9 cellular contexts compared by ENCODE assay signal in the genomic region with DNA sequence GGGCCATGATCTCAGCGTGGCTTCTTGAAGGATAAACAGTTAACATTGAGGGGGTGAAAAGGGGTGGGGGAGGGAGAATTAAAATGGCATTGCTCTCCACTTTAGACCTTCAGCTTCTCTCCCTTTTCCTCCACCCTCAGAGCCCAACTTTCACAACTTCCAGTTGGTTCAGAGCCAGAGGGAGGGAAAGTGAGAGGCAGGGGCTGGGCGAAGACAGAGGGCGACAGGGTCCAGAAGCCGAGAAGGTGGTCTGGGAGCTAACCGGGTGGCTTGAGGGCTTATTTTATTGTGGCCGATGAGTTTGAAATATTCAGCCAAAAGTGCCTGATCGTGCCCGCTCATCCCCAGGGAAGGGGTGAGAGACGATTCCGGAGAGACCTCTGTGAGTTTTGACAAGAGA. TPM values are rescaled to one million over a fixed set of nuclear protein-coding genes. Genes with fewer than 3 reads are reported as not detected.
DNase-seq lines count a peak whose midpoint lies in the region; ATAC-seq, FAIRE-seq and TF ChIP-seq lines count a peak whose summit lies in the region.
"Had no signal": no experiment of that assay in that cellular context is flagged by ENCODE, and none has a peak within 500 bp of the region (broad histone marks: within the 10 kb centered on the region; RNA-seq: fewer than 3 reads in every experiment).

No MANE protein-coding gene starts in this region.

- peaks cover 8 to 46% (median 23%) of the 10 kb centered on the region in 4 donors for H3K4me1 Mint-ChIP-seq in CD4-positive, alpha-beta memory T cell
- peaks cover 37% of the 10 kb centered on the region for H3K4me1 Mint-ChIP-seq in CD4-positive, alpha-beta T cell (ENCODE audit: low read depth)

- no peaks in the 10 kb centered on the region for H3K36me3 Mint-ChIP-seq in CD4-positive, alpha-beta memory T cell
- no peaks in the 10 kb centered on the region for H3K36me3 Mint-ChIP-seq in CD4-positive, alpha-beta T cell (ENCODE audit: low read depth)

- intact Hi-C loops in CD4-positive, alpha-beta memory T cell (cut with micrococcal nuclease), result loop anchor here (5.0 kb wide), 1 partner anchor 490 kb away; a partner anchor contains a TSS
- intact Hi-C loops in pancreas (cut with DNase I) (no loop called here), aorta (cut with DNase I) (loop anchor here (5.0 to 10.0 kb wide), 4 partner anchors 50 to 382 kb away; no protein-coding TSS in a partner anchor)
- intact Hi-C loops in CD4-positive, alpha-beta T cell (cut with DNase I, micrococcal nuclease), result no loop called here

- no peak for DNase-seq in CD4-positive, alpha-beta memory T cell
- DNase-seq in SJCRH30 (peak; percentile 34 to 57), fibroblast of the aortic adventitia (ENCODE audit: low read depth) (no peak), pancreas (no peak), GM19240 (ENCODE audit: insufficient read length, low spot score) (no peak), aorta (no peak), kidney tubule cell (ENCODE audit: low spot score) (no peak)
- DNase-seq in CD4-positive, alpha-beta T cell, result no peak
- DNase-seq: activated CD4-positive, alpha-beta T cell treated with anti-CD3 and anti-CD28 coated beads, Interleukin-2, amount 50 U/mL, for 1 hour had no signal

- H3K36me3 ChIP-seq in CD4-positive, alpha-beta memory T cell (ENCODE audit: insufficient read depth, low read length), result no peaks in the 10 kb centered on the region
- peaks cover 30% of the 10 kb centered on the region for H3K36me3 ChIP-seq in SJCRH30
- H3K36me3 ChIP-seq in pancreas, result no peaks in the 10 kb centered on the region
- no peaks in the 10 kb centered on the region for H3K36me3 ChIP-seq in aorta (ENCODE audit: control insufficient read depth in 1 of 2, insufficient read depth in 2 of 2, low read length in 1 of 2)

- H3K27ac ChIP-seq in CD4-positive, alpha-beta memory T cell (ENCODE audit: low read depth, low read length), result no peak overlapping the region
- H3K27ac ChIP-seq in SJCRH30 (peak overlapping the region; percentile 85), pancreas (peak overlapping the region in 2 of 4 donors; percentile 41 to 50), aorta (ENCODE audit: low read depth in 1 of 2, low read length in 2 of 2) (no peak overlapping the region)
- no peak overlapping the region for H3K27ac ChIP-seq in CD4-positive, alpha-beta T cell (ENCODE audit: low read depth, low read length)

- H3K9me3 Mint-ChIP-seq in CD4-positive, alpha-beta memory T cell, result peaks cover 0 to 7% (median 0%) of the 10 kb centered on the region in 8 donors
- H3K9me3 Mint-ChIP-seq in CD4-positive, alpha-beta T cell, result no peaks in the 10 kb centered on the region

- H3K27me3 Mint-ChIP-seq in CD4-positive, alpha-beta memory T cell, result peaks cover 37 to 48% of the 10 kb centered on the region in 2 donors
- peaks cover 88% of the 10 kb centered on the region for H3K27me3 Mint-ChIP-seq in CD4-positive, alpha-beta T cell

- H3K27ac Mint-ChIP-seq in CD4-positive, alpha-beta memory T cell, result no peak overlapping the region
- H3K27ac Mint-ChIP-seq in CD4-positive, alpha-beta T cell, result no peak overlapping the region

- peak overlapping the region in 7 of 8 donors; percentile 61 to 90 (median 83) for H3K4me3 Mint-ChIP-seq in CD4-positive, alpha-beta memory T cell
- H3K4me3 Mint-ChIP-seq in CD4-positive, alpha-beta T cell, result no peak overlapping the region

- POLR2A ChIA-PET in CD4-positive, alpha-beta memory T cell (lab: Charles Lee; ENCODE audit: partially characterized antibody), result no interaction called here
- POLR2A ChIA-PET in CD4-positive, alpha-beta T cell (lab: Charles Lee), result no interaction called here

- peaks cover 8% of the 10 kb centered on the region for H3K27me3 ChIP-seq in CD4-positive, alpha-beta memory T cell (ENCODE audit: insufficient read depth, low read length)
- no peaks in the 10 kb centered on the region for H3K27me3 ChIP-seq in SJCRH30
- H3K27me3 ChIP-seq in pancreas, result no peaks in the 10 kb centered on the region
- H3K27me3 ChIP-seq in aorta (ENCODE audit: control insufficient read depth in 1 of 2, insufficient read depth in 2 of 2, low read length in 1 of 2), result no peaks in the 10 kb centered on the region
- H3K27me3 ChIP-seq in CD4-positive, alpha-beta T cell (ENCODE audit: control insufficient read depth, insufficient read depth, low read length), result peaks cover 78% of the 10 kb centered on the region

- ATAC-seq in pancreas (no peak), aorta (ENCODE audit: low FRiP score) (no peak)
- ATAC-seq in CD4-positive, alpha-beta T cell (ENCODE audit: poor library complexity), result no peak

- no peaks in the 10 kb centered on the region for H3K9me3 ChIP-seq in CD4-positive, alpha-beta memory T cell (ENCODE audit: control insufficient read depth in 1 of 2, low read length in 2 of 2)
- no peaks in the 10 kb centered on the region for H3K9me3 ChIP-seq in SJCRH30 (replicated peaks)
- no peaks in the 10 kb centered on the region for H3K9me3 ChIP-seq in pancreas
- H3K9me3 ChIP-seq in aorta (ENCODE audit: control insufficient read depth, low read length), result no peaks in the 10 kb centered on the region
- H3K9me3 ChIP-seq in CD4-positive, alpha-beta T cell (ENCODE audit: control insufficient read depth, low read length), result no peaks in the 10 kb centered on the region

- no peak overlapping the region for H3K4me3 ChIP-seq in CD4-positive, alpha-beta memory T cell (ENCODE audit: low read length in 2 of 2)
- peak overlapping the region; percentile 75 for H3K4me3 ChIP-seq in SJCRH30
- peak overlapping the region; percentile 70 for H3K4me3 ChIP-seq in fibroblast of the aortic adventitia (ENCODE audit: low read depth, low read length)
- H3K4me3 ChIP-seq in pancreas, result peak overlapping the region; percentile 29 to 65 (median 46)
- peak overlapping the region in 1 of 2 donors; percentile 72 for H3K4me3 ChIP-seq in aorta (ENCODE audit: low read length in 2 of 2)

- no peak for TF ChIP-seq CTCF in fibroblast of the aortic adventitia (IDR thresholded peaks at IDR 0.05; ENCODE audit: insufficient read depth, low read length)
- TF ChIP-seq CTCF in pancreas (IDR thresholded peaks at IDR 0.05), result no peak
- no peak for TF ChIP-seq CTCF in CD4-positive, alpha-beta T cell (IDR thresholded peaks at IDR 0.05)

- 8 to 10% methylated on average over 10 of the region's 10 CpGs for WGBS in pancreas, 2 donors
- WGBS in aorta, 2 donors, result 18 to 19% methylated on average over 10 of the region's 10 CpGs

- FAIRE-seq in pancreas (lab: Jason Lieb, UNC), result no peak

- CTCF ChIA-PET in CD4-positive, alpha-beta memory T cell (lab: Charles Lee; ENCODE audit: partially characterized antibody), result no interaction called here
- CTCF ChIA-PET in CD4-positive, alpha-beta T cell (lab: Charles Lee), result no interaction called here

- H3K4me1 ChIP-seq in CD4-positive, alpha-beta memory T cell (ENCODE audit: insufficient read depth, low read length), result peaks cover 33% of the 10 kb centered on the region
- H3K4me1 ChIP-seq in SJCRH30, result peaks cover 18% of the 10 kb centered on the region
- H3K4me1 ChIP-seq in pancreas, result peaks cover 0 to 11% (median 0%) of the 10 kb centered on the region in 3 donors
- H3K4me1 ChIP-seq in aorta (ENCODE audit: control insufficient read depth in 1 of 2, insufficient read depth in 2 of 2, low read length in 2 of 2), result no peaks in the 10 kb centered on the region

RNA-seq across cellular contexts. Expression of a gene that starts 4.1 kb away (rescaled TPM):
- total RNA-seq in CD4-positive, alpha-beta memory T cell, result 1 to 10 TPM; 2.2 to 2.8 TPM
- 1 to 10 TPM in 1 of 2 donors, not detected in 1; 1.1 TPM for polyA plus RNA-seq in CD4-positive, alpha-beta memory T cell
- total RNA-seq in SJCRH30 (2014; rRNA removed; shearing (Covaris generic)), result 42.5 and 42.9 TPM in 2 replicates
- 14.4 and 23.8 TPM in 2 replicates for total RNA-seq in fibroblast of the aortic adventitia (ENCODE audit: low replicate concordance)
- 1 to 10 TPM in 5 of 6 donors, under 1 TPM in 1; 0.59 to 4.6 (median 2.0) TPM for total RNA-seq in pancreas
- 1 to 10 TPM; 1.9 to 2.0 TPM for polyA plus RNA-seq in pancreas
- total RNA-seq in aorta, result 10 to 100 TPM in 1 of 2 donors, 1 to 10 TPM in 1; 7.8 to 28.5 TPM
- polyA plus RNA-seq in aorta, result 10 to 100 TPM in 1 of 2 donors, 1 to 10 TPM in 1; 9.1 to 16.6 TPM
- not detected for total RNA-seq in CD4-positive, alpha-beta T cell

Comparison
In these comparisons a context has a peak if more than half of its experiments do, and no peak if none do; other contexts are left out.
1. DNase-seq: peak in SJCRH30 (2 of 2); none in CD4-positive, alpha-beta memory T cell (0 of 5), fibroblast of the aortic adventitia (single experiment), pancreas (0 of 6), GM19240 (single experiment), aorta (0 of 2), kidney tubule cell (single experiment) and CD4-positive, alpha-beta T cell (0 of 10).
2. H3K4me3 ChIP-seq: peak in SJCRH30 (single experiment), fibroblast of the aortic adventitia (single experiment) and pancreas (4 of 4); none in CD4-positive, alpha-beta memory T cell (0 of 2).
3. intact Hi-C loops: an anchor here in CD4-positive, alpha-beta memory T cell (5.0 kb wide) and aorta (5.0 to 10.0 kb wide); none called in pancreas and CD4-positive, alpha-beta T cell.